9 cellular contexts compared by ENCODE assay signal in the genomic region with DNA sequence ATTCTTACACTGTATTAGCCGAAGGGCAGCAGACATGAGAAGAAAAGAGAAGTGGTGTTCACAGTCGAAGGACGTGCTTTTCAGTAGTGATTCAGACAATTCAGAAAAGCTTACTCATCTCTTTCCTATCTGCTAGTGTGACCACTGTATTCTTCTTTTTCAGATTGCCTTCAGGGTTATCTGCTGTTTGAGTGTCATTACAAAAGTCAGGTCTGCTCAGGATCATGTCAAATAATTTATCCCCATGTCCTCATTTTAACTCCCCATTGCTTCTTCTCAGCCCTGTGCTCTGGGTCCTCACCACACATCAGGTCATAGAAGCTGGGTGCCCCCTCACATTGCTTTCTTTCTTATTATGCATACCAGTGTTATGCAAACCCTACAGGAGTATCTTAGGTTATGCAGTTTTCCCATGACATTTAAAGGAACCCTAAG.
DNase-seq lines count a peak whose midpoint lies in the region; ATAC-seq, FAIRE-seq and TF ChIP-seq lines count a peak whose summit lies in the region.
"Had no signal": no experiment of that assay in that cellular context is flagged by ENCODE, and none has a peak within 500 bp of the region (broad histone marks: within the 10 kb centered on the region; RNA-seq: fewer than 3 reads in every experiment).

No MANE protein-coding gene starts in this region.

- H2AK9ac ChIP-seq in IMR-90 (replicated peaks; ENCODE audit: low read depth, low read length, poor library complexity) = no peak overlapping the region

- H4K5ac ChIP-seq in IMR-90 (ENCODE audit: low read depth, low read length) = no peak overlapping the region

- CTCF ChIA-PET in IMR-90 (lab: Yijun Ruan, JAX) = no interaction called here

- H3K4me3 ChIP-seq in IMR-90 (ENCODE audit: insufficient read depth, low read depth, low read length) = no peak overlapping the region
- no peak overlapping the region for H3K4me3 ChIP-seq in Peyer's patch

- no peak overlapping the region for H2BK20ac ChIP-seq in IMR-90 (ENCODE audit: low read depth, low read length)

- no peak overlapping the region for H3K14ac ChIP-seq in IMR-90 (replicated peaks; ENCODE audit: low read depth, low read length)

- H3K4me1 ChIP-seq in IMR-90 (ENCODE audit: control insufficient read depth, insufficient read depth, low read length) = no peaks in the 10 kb centered on the region
- no peaks in the 10 kb centered on the region for H3K4me1 ChIP-seq in Peyer's patch

- H2AFZ ChIP-seq in IMR-90 (replicated peaks; ENCODE audit: low read length, poor library complexity) = no peak overlapping the region

- H2BK15ac ChIP-seq in IMR-90 (ENCODE audit: low read depth, low read length) = no peak overlapping the region

- in situ Hi-C loops in IMR-90 (cut with MboI; ENCODE audit: low sequenced_read_pairs) = no loop called here

- H3K36me3 ChIP-seq in IMR-90 (ENCODE audit: control insufficient read depth, insufficient read depth, low read length) = no peaks in the 10 kb centered on the region
- no peaks in the 10 kb centered on the region for H3K36me3 ChIP-seq in Peyer's patch

- H3K4me2 ChIP-seq in IMR-90 (ENCODE audit: low read depth, low read length) = no peak overlapping the region

- TF ChIP-seq CTCF in IMR-90 (conservative IDR thresholded peaks at IDR 0.05; ENCODE audit: low read depth, low read length) = no peak
- TF ChIP-seq CTCF in Peyer's patch (IDR thresholded peaks at IDR 0.05) = no peak

- no peaks in the 10 kb centered on the region for H3K9me3 ChIP-seq in IMR-90 (ENCODE audit: control insufficient read depth, insufficient read depth, low read length)
- H3K9me3 ChIP-seq in Peyer's patch = no peaks in the 10 kb centered on the region

- no peak overlapping the region for H3K4ac ChIP-seq in IMR-90 (ENCODE audit: low read depth, low read length)

- H4K8ac ChIP-seq in IMR-90 (ENCODE audit: low read depth in 2 of 2, low read length in 2 of 2) = no peak overlapping the region

- H3K27me3 ChIP-seq in IMR-90 (ENCODE audit: control insufficient read depth, insufficient read depth, low read length) (no peaks in the 10 kb centered on the region), Peyer's patch (no peaks in the 10 kb centered on the region)

- H4K91ac ChIP-seq in IMR-90 (ENCODE audit: insufficient read depth, low read depth, low read length) = no peak overlapping the region

- no peak overlapping the region for H3K56ac ChIP-seq in IMR-90 (ENCODE audit: extremely low read depth, insufficient read depth, low read length)

- H4K20me1 ChIP-seq in IMR-90 (ENCODE audit: insufficient read depth, low read length) = no peaks in the 10 kb centered on the region

- POLR2A ChIA-PET in IMR-90 (lab: Charles Lee; ENCODE audit: unreplicated experiment) = no interaction called here

- intact Hi-C loops in IMR-90 (cut with micrococcal nuclease) = no loop called here

- H2BK5ac ChIP-seq in IMR-90 (ENCODE audit: low read depth, low read length, poor library complexity, severe bottlenecking) = no peak overlapping the region

- DNase-seq in GM12891 (ENCODE audit: insufficient read length, low spot score) (no peak), IMR-90 (peak; percentile 11), glomerular visceral epithelial cell (ENCODE audit: extremely low spot score) (peak; percentile 42), middle frontal gyrus (ENCODE audit: extremely low spot score, low spot score) (no peak), GOT3 (lab: John Stamatoyannopoulos, UW) (no peak), Peyer's patch (no peak), HuH-7 (ENCODE audit: low spot score) (no peak)
- DNase-seq: activated naive CD8-positive, alpha-beta T cell treated with anti-CD3 and anti-CD28 coated beads, Interleukin-2, amount 10 ng/mL, durations not matched to agents 7 days and 5 days had no signal

- dilution Hi-C loops in IMR-90 (cut with HindIII; ENCODE audit: low sequenced_read_pairs, unreplicated experiment) = no loop called here

- no peak overlapping the region for H2BK120ac ChIP-seq in IMR-90 (ENCODE audit: low read depth, low read length)

- H3K79me1 ChIP-seq in IMR-90 (ENCODE audit: low read depth in 1 of 2, low read length in 2 of 2) = no peaks in the 10 kb centered on the region

- WGBS in IMR-90 (ENCODE audit: extremely low coverage in 2 of 2, insufficient read length in 1 of 2), 2 experiments = no CpG with 5 or more reads among the region's 3 CpGs

- H3K9ac ChIP-seq in IMR-90 (ENCODE audit: low read depth, low read length) = no peak overlapping the region

- H3K23ac ChIP-seq in IMR-90 (ENCODE audit: low read depth, low read length) = no peak overlapping the region

- H3K27ac ChIP-seq in IMR-90 (ENCODE audit: insufficient read depth, low read length) (no peak overlapping the region), Peyer's patch (no peak overlapping the region)

- H2AK5ac ChIP-seq in IMR-90 (ENCODE audit: low read depth, low read length) = no peak overlapping the region

- H3K18ac ChIP-seq in IMR-90 (ENCODE audit: low read depth, low read length) = no peak overlapping the region

- no TSS peak for BruUV-seq in IMR-90 (replicated peaks; lab: Mats Ljungman, UMichigan)

- TF ChIP-seq POLR2A in GM12891 (IDR thresholded peaks at IDR 0.05; ENCODE audit: low read depth, low read length) = no peak
- no peak for TF ChIP-seq POLR2A in IMR-90 (IDR thresholded peaks at IDR 0.05; ENCODE audit: low read depth, low read length)
- no peak for TF ChIP-seq POLR2A in Peyer's patch (IDR thresholded peaks at IDR 0.05)

- ATAC-seq in GM21786 (IDR thresholded peaks at IDR 0.05; ENCODE audit: unreplicated experiment) = peak; percentile 89
- peak; percentile 14; the same call in 1 of the 2 replicates for ATAC-seq in IMR-90 (ENCODE audit: low read depth)

- FAIRE-seq in GM12891 (lab: Jason Lieb, UNC) = peak; percentile 91

- no peaks in the 10 kb centered on the region for H3K9me1 ChIP-seq in IMR-90 (ENCODE audit: insufficient read depth, low read length)

- no peak for TF ChIP-seq RAD21 in IMR-90 (IDR thresholded peaks at IDR 0.05; ENCODE audit: low read length)

TF ChIP-seq in GM12891, 5 proteins besides CTCF, POLR2A, EP300 and RAD21:
- peak; percentile 94 for TF ChIP-seq SPI1 (IDR thresholded peaks at IDR 0.05; ENCODE audit: low read depth, low read length)
- no peak for TF ChIP-seq TAF1 (IDR thresholded peaks at IDR 0.05; ENCODE audit: low read depth, low read length)

TF ChIP-seq in IMR-90, 13 proteins besides CTCF, POLR2A, EP300 and RAD21:
- TF ChIP-seq MAFK (IDR thresholded peaks at IDR 0.05; ENCODE audit: low read depth, low read length) = no peak
- no peak for TF ChIP-seq CEBPB (IDR thresholded peaks at IDR 0.05; ENCODE audit: low read depth, low read length)
- no peak for TF ChIP-seq MAZ (IDR thresholded peaks at IDR 0.05; ENCODE audit: borderline replicate concordance, low read depth, low read length)
- no peak for TF ChIP-seq FOS (IDR thresholded peaks at IDR 0.05; ENCODE audit: low read depth, low read length)
- TF ChIP-seq RCOR1 (IDR thresholded peaks at IDR 0.05; ENCODE audit: insufficient replicate concordance, low read length) = no peak
- TF ChIP-seq CHD1 (IDR thresholded peaks at IDR 0.05; ENCODE audit: low read depth, low read length) = no peak
- TF ChIP-seq SMC3 (IDR thresholded peaks at IDR 0.05; ENCODE audit: low read depth, low read length) = no peak
- TF ChIP-seq RFX5 (IDR thresholded peaks at IDR 0.05; ENCODE audit: low read depth, low read length) = no peak
- no peak for TF ChIP-seq BHLHE40 (IDR thresholded peaks at IDR 0.05; ENCODE audit: low read depth, low read length)
- TF ChIP-seq, protein P1, sequence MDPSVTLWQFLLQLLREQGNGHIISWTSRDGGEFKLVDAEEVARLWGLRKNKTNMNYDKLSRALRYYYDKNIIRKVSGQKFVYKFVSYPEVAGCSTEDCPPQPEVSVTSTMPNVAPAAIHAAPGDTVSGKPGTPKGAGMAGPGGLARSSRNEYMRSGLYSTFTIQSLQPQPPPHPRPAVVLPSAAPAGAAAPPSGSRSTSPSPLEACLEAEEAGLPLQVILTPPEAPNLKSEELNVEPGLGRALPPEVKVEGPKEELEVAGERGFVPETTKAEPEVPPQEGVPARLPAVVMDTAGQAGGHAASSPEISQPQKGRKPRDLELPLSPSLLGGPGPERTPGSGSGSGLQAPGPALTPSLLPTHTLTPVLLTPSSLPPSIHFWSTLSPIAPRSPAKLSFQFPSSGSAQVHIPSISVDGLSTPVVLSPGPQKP (IDR thresholded peaks at IDR 0.05; ENCODE audit: borderline replicate concordance, low read depth, low read length) = no peak
- TF ChIP-seq NFE2L2 (IDR thresholded peaks at IDR 0.05; ENCODE audit: low read depth, low read length) = no peak
TF ChIP-seq in IMR-90: peak in this region for 0.

Comparison
In these comparisons a context has a peak if more than half of its experiments do, and no peak if none do; other contexts are left out.
1. DNase-seq: peak in IMR-90 (single experiment) and glomerular visceral epithelial cell (single experiment); none in GM12891 (single experiment), middle frontal gyrus (single experiment), GOT3 (single experiment), Peyer's patch (0 of 3) and HuH-7 (single experiment).